Comparison of ENCODE assay signal across 1 cellular context in the genomic region with DNA sequence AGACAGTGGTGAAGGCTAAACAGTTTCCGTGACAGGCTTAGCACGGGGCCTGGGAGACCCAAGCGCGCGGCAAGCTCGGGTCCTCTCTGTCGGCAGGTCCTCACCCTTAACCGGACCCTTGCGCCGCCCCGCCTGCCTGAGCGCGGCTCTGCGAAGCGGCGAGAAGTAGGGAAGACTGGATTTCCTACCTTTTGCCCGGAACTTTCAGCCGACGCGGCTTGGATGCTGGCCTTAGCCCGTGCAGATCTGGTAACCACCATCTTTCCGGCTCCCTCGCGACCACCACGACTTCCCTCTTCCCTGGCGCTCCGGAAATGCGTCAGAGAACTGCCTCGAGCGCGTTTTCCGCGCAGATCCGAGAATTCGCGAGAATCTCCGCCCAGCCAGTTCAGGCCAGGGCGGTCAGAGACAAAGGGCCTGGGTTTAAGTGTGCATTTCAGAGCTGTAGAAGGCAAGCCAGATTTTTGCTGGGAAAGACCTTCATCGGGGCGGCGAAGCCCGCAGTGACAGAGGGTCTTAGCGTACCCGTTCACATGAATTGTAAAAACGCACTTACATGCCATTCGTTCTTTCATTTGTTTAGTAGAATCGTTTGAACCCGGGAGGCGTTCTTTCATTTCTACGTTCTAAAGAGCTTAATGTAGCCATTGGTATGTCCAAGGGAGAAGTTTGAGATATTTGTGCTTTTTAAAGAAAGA.
TF ChIP-seq lines count a peak whose summit lies in the region.

A gene with protein sequence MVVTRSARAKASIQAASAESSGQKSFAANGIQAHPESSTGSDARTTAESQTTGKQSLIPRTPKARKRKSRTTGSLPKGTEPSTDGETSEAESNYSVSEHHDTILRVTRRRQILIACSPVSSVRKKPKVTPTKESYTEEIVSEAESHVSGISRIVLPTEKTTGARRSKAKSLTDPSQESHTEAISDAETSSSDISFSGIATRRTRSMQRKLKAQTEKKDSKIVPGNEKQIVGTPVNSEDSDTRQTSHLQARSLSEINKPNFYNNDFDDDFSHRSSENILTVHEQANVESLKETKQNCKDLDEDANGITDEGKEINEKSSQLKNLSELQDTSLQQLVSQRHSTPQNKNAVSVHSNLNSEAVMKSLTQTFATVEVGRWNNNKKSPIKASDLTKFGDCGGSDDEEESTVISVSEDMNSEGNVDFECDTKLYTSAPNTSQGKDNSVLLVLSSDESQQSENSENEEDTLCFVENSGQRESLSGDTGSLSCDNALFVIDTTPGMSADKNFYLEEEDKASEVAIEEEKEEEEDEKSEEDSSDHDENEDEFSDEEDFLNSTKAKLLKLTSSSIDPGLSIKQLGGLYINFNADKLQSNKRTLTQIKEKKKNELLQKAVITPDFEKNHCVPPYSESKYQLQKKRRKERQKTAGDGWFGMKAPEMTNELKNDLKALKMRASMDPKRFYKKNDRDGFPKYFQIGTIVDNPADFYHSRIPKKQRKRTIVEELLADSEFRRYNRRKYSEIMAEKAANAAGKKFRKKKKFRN (minus strand): TSS at position 318 of the 698 bp plus-strand sequence. CDS start 58 bp downstream, at position 260.

TF ChIP-seq in K562, 482 proteins besides CTCF, POLR2A, EP300 and RAD21 (continued from another document):
- TF ChIP-seq CBFB (CRISPR knock-in tag; IDR thresholded peaks at IDR 0.05): 0 out of 2 replicates have a peak, but pooled peaks have one; percentile 15
- no peak for TF ChIP-seq MCM5 (IDR thresholded peaks at IDR 0.05; ENCODE audit: low read depth)
- no peak for TF ChIP-seq ZNF274 (IDR thresholded peaks at IDR 0.05; ENCODE audit: borderline replicate concordance, low read depth, low read length)
- TF ChIP-seq, protein P1, sequence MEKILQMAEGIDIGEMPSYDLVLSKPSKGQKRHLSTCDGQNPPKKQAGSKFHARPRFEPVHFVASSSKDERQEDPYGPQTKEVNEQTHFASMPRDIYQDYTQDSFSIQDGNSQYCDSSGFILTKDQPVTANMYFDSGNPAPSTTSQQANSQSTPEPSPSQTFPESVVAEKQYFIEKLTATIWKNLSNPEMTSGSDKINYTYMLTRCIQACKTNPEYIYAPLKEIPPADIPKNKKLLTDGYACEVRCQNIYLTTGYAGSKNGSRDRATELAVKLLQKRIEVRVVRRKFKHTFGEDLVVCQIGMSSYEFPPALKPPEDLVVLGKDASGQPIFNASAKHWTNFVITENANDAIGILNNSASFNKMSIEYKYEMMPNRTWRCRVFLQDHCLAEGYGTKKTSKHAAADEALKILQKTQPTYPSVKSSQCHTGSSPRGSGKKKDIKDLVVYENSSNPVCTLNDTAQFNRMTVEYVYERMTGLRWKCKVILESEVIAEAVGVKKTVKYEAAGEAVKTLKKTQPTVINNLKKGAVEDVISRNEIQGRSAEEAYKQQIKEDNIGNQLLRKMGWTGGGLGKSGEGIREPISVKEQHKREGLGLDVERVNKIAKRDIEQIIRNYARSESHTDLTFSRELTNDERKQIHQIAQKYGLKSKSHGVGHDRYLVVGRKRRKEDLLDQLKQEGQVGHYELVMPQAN (IDR thresholded peaks at IDR 0.05; ENCODE audit: borderline replicate concordance): peak; percentile 96
- TF ChIP-seq, protein P2, sequence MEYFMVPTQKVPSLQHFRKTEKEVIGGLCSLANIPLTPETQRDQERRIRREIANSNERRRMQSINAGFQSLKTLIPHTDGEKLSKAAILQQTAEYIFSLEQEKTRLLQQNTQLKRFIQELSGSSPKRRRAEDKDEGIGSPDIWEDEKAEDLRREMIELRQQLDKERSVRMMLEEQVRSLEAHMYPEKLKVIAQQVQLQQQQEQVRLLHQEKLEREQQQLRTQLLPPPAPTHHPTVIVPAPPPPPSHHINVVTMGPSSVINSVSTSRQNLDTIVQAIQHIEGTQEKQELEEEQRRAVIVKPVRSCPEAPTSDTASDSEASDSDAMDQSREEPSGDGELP (CRISPR knock-in tag; IDR thresholded peaks at IDR 0.05; ENCODE audit: borderline replicate concordance): peak; percentile 72; the same call in 1 of the 2 replicates
- 0 out of 2 replicates have a peak, but pooled peaks have one; percentile 35 for TF ChIP-seq MXI1 (IDR thresholded peaks at IDR 0.05; ENCODE audit: low read depth, low read length)
- TF ChIP-seq, protein P3, sequence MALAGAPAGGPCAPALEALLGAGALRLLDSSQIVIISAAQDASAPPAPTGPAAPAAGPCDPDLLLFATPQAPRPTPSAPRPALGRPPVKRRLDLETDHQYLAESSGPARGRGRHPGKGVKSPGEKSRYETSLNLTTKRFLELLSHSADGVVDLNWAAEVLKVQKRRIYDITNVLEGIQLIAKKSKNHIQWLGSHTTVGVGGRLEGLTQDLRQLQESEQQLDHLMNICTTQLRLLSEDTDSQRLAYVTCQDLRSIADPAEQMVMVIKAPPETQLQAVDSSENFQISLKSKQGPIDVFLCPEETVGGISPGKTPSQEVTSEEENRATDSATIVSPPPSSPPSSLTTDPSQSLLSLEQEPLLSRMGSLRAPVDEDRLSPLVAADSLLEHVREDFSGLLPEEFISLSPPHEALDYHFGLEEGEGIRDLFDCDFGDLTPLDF (CRISPR knock-in tag; IDR thresholded peaks at IDR 0.05): peak; percentile 49; the same call in 1 of the 2 replicates
- 0 out of 2 replicates have a peak, but pooled peaks have one; percentile 5 for TF ChIP-seq ZNF324 (CRISPR knock-in tag; IDR thresholded peaks at IDR 0.05)
- 0 out of 2 replicates have a peak, but pooled peaks have one; percentile 38 for TF ChIP-seq TEAD4 (IDR thresholded peaks at IDR 0.05; ENCODE audit: low read length)
- no peak for TF ChIP-seq TEAD4 (CRISPR knock-in tag; IDR thresholded peaks at IDR 0.05; ENCODE audit: borderline replicate concordance)
- TF ChIP-seq ZNF584 (CRISPR knock-in tag; IDR thresholded peaks at IDR 0.05; ENCODE audit: low read depth): no peak
- 0 out of 2 replicates have a peak, but pooled peaks have one; percentile 20 for TF ChIP-seq OTX1 (CRISPR knock-in tag; IDR thresholded peaks at IDR 0.05)
- no peak for TF ChIP-seq NCOA6 (IDR thresholded peaks at IDR 0.05)
- peak; percentile 91 for TF ChIP-seq MYC (IDR thresholded peaks at IDR 0.05; ENCODE audit: low read depth, low read length)
- TF ChIP-seq MYC (CRISPR knock-in tag; IDR thresholded peaks at IDR 0.05; ENCODE audit: borderline replicate concordance, low read depth): peak; percentile 78; the same call in 1 of the 2 replicates
- TF ChIP-seq, protein P4, sequence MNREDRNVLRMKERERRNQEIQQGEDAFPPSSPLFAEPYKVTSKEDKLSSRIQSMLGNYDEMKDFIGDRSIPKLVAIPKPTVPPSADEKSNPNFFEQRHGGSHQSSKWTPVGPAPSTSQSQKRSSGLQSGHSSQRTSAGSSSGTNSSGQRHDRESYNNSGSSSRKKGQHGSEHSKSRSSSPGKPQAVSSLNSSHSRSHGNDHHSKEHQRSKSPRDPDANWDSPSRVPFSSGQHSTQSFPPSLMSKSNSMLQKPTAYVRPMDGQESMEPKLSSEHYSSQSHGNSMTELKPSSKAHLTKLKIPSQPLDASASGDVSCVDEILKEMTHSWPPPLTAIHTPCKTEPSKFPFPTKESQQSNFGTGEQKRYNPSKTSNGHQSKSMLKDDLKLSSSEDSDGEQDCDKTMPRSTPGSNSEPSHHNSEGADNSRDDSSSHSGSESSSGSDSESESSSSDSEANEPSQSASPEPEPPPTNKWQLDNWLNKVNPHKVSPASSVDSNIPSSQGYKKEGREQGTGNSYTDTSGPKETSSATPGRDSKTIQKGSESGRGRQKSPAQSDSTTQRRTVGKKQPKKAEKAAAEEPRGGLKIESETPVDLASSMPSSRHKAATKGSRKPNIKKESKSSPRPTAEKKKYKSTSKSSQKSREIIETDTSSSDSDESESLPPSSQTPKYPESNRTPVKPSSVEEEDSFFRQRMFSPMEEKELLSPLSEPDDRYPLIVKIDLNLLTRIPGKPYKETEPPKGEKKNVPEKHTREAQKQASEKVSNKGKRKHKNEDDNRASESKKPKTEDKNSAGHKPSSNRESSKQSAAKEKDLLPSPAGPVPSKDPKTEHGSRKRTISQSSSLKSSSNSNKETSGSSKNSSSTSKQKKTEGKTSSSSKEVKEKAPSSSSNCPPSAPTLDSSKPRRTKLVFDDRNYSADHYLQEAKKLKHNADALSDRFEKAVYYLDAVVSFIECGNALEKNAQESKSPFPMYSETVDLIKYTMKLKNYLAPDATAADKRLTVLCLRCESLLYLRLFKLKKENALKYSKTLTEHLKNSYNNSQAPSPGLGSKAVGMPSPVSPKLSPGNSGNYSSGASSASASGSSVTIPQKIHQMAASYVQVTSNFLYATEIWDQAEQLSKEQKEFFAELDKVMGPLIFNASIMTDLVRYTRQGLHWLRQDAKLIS (CRISPR knock-in tag; IDR thresholded peaks at IDR 0.05): peak; percentile 72
- TF ChIP-seq ZKSCAN8 (CRISPR knock-in tag; IDR thresholded peaks at IDR 0.05): no peak
- 0 out of 2 replicates have a peak, but pooled peaks have one; percentile 19 for TF ChIP-seq ZNF644 (tag; IDR thresholded peaks at IDR 0.05; ENCODE audit: low read depth)
- TF ChIP-seq NCOA2 (IDR thresholded peaks at IDR 0.05; ENCODE audit: partially characterized antibody in 2 of 2): no peak
- peak in 1 of 2 experiments; percentile 37; a peak in 1 of 4 replicates for TF ChIP-seq CSDE1 (IDR thresholded peaks at IDR 0.05)
- TF ChIP-seq, protein P5, sequence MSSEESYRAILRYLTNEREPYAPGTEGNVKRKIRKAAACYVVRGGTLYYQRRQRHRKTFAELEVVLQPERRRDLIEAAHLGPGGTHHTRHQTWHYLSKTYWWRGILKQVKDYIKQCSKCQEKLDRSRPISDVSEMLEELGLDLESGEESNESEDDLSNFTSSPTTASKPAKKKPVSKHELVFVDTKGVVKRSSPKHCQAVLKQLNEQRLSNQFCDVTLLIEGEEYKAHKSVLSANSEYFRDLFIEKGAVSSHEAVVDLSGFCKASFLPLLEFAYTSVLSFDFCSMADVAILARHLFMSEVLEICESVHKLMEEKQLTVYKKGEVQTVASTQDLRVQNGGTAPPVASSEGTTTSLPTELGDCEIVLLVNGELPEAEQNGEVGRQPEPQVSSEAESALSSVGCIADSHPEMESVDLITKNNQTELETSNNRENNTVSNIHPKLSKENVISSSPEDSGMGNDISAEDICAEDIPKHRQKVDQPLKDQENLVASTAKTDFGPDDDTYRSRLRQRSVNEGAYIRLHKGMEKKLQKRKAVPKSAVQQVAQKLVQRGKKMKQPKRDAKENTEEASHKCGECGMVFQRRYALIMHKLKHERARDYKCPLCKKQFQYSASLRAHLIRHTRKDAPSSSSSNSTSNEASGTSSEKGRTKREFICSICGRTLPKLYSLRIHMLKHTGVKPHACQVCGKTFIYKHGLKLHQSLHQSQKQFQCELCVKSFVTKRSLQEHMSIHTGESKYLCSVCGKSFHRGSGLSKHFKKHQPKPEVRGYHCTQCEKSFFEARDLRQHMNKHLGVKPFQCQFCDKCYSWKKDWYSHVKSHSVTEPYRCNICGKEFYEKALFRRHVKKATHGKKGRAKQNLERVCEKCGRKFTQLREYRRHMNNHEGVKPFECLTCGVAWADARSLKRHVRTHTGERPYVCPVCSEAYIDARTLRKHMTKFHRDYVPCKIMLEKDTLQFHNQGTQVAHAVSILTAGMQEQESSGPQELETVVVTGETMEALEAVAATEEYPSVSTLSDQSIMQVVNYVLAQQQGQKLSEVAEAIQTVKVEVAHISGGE (CRISPR knock-in tag; IDR thresholded peaks at IDR 0.05): peak in 1 of 3 experiments; percentile 34; a peak in 1 of 6 replicates
- peak; percentile 99 for TF ChIP-seq C11orf30 (IDR thresholded peaks at IDR 0.05; ENCODE audit: low read depth)
- TF ChIP-seq RNF2 (IDR thresholded peaks at IDR 0.05): peak; percentile 60; the same call in 1 of the 2 replicates
